In the genomic region with DNA sequence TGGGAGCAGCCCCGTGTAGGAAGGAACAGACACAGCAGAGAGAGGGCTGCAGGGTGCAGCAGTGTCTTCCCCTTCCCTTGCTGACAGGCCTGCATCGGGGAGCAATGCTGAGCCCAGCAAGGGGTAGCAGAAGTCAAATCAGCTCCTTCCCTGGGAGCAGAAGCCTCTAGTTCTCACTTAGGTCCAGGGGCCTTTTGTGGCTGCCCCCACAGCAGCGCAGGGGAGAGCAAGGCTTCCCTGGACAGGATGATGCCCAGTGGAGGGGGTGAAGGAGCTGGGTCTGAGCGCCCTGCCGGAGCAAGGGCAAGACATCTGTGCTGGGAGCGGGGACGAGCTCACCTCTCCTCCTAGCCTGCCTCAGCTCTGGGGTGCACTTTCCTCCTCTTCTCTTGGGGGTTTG, we compare ENCODE assay signal across 8 cellular contexts. TPM values are rescaled to one million over a fixed set of nuclear protein-coding genes. Genes with fewer than 3 reads are reported as not detected.
DNase-seq lines count a peak whose midpoint lies in the region; ATAC-seq and TF ChIP-seq lines count a peak whose summit lies in the region.

No MANE protein-coding gene starts in this region.

- H3K27me3 ChIP-seq in BLaER1 (no peaks in the 10 kb centered on the region), GM23338 (ENCODE audit: insufficient read depth) (peaks cover 3% of the 10 kb centered on the region; the same call in 1 of the 2 replicates)

- H3K36me3 ChIP-seq in BLaER1 (peaks cover 24% of the 10 kb centered on the region), GM23338 (ENCODE audit: insufficient read depth) (no peaks in the 10 kb centered on the region)

- H3K9me2 ChIP-seq in GM23338 (ENCODE audit: insufficient read depth), result no peaks in the 10 kb centered on the region

- H3K4me3 Mint-ChIP-seq in GM23338, result no peak overlapping the region
- H3K4me3 Mint-ChIP-seq in activated naive CD4-positive, alpha-beta T cell treated with anti-CD3 and anti-CD28 coated beads, Interleukin-2, amount 10 ng/mL, durations not matched to agents 7 days and 5 days, result peak overlapping the region; percentile 94
- peak overlapping the region; percentile 92 to 97 (median 94) for H3K4me3 Mint-ChIP-seq in naive B cell

- no peaks in the 10 kb centered on the region for H3K79me2 ChIP-seq in GM23338 (replicated peaks; ENCODE audit: insufficient read depth)

- peak overlapping the region; percentile 68 for H3K4me3 ChIP-seq in BLaER1
- no peak overlapping the region; the same call in 1 of the 2 replicates for H3K4me3 ChIP-seq in GM23338

- H3K9ac ChIP-seq in BLaER1, result peak overlapping the region; percentile 80

- peaks cover 27% of the 10 kb centered on the region for H3K27me3 Mint-ChIP-seq in GM23338 (ENCODE audit: insufficient read depth, low read depth, poor library complexity)
- H3K27me3 Mint-ChIP-seq in activated naive CD4-positive, alpha-beta T cell treated with anti-CD3 and anti-CD28 coated beads, Interleukin-2, amount 10 ng/mL, durations not matched to agents 7 days and 5 days, result peaks cover 16% of the 10 kb centered on the region
- no peaks in the 10 kb centered on the region for H3K27me3 Mint-ChIP-seq in naive B cell

- peak overlapping the region; percentile 66; the same call in 1 of the 2 replicates for H2AFZ ChIP-seq in GM23338

- peaks cover 33% of the 10 kb centered on the region for H3K4me1 Mint-ChIP-seq in GM23338
- H3K4me1 Mint-ChIP-seq in activated naive CD4-positive, alpha-beta T cell treated with anti-CD3 and anti-CD28 coated beads, Interleukin-2, amount 10 ng/mL, durations not matched to agents 7 days and 5 days, result peaks cover 40% of the 10 kb centered on the region
- peaks cover 50 to 59% (median 55%) of the 10 kb centered on the region in 3 donors for H3K4me1 Mint-ChIP-seq in naive B cell

- H3K9me3 Mint-ChIP-seq in GM23338, result no peaks in the 10 kb centered on the region; the same call in 2 of the 3 replicates
- no peaks in the 10 kb centered on the region for H3K9me3 Mint-ChIP-seq in activated naive CD4-positive, alpha-beta T cell treated with anti-CD3 and anti-CD28 coated beads, Interleukin-2, amount 10 ng/mL, durations not matched to agents 7 days and 5 days
- no peaks in the 10 kb centered on the region for H3K9me3 Mint-ChIP-seq in naive B cell

- H3K27ac ChIP-seq in BLaER1 (peak overlapping the region; percentile 93), GM23338 (ENCODE audit: low read depth) (no peak overlapping the region)

- 0 out of 2 replicates have a peak, but pooled peaks cover 5% of the 10 kb centered on the region for H3F3A ChIP-seq in GM23338 (replicated peaks; ENCODE audit: low read depth)

- H3K36me3 Mint-ChIP-seq in GM23338 (ENCODE audit: low read depth), result no peaks in the 10 kb centered on the region
- H3K36me3 Mint-ChIP-seq in activated naive CD4-positive, alpha-beta T cell treated with anti-CD3 and anti-CD28 coated beads, Interleukin-2, amount 10 ng/mL, durations not matched to agents 7 days and 5 days, result peaks cover 25% of the 10 kb centered on the region
- peaks cover 0 to 10% of the 10 kb centered on the region in 2 donors for H3K36me3 Mint-ChIP-seq in naive B cell

- H4K20me1 ChIP-seq in BLaER1 (no peaks in the 10 kb centered on the region), GM23338 (replicated peaks; ENCODE audit: insufficient read depth) (no peaks in the 10 kb centered on the region)

- H3K27ac Mint-ChIP-seq in GM23338 (no peak overlapping the region), naive B cell (peak overlapping the region; percentile 42 to 98 (median 69))
- peak overlapping the region; percentile 98 for H3K27ac Mint-ChIP-seq in activated naive CD4-positive, alpha-beta T cell treated with anti-CD3 and anti-CD28 coated beads, Interleukin-2, amount 10 ng/mL, durations not matched to agents 7 days and 5 days

- DNase-seq in GM23338 (ENCODE audit: low spot score) (no peak), naive B cell (no peak), nucleus accumbens (lab: John Stamatoyannopoulos, UW) (no peak), NCI-H2171 (lab: John Stamatoyannopoulos, UW) (no peak)
- DNase-seq in activated naive CD4-positive, alpha-beta T cell treated with anti-CD3 and anti-CD28 coated beads, Interleukin-2, amount 10 ng/mL, durations not matched to agents 7 days and 5 days, result peak; percentile 37

- TF ChIP-seq CTCF in GM23338 (conservative IDR thresholded peaks at IDR 0.05; ENCODE audit: low read depth in 2 of 2), result no peak

- peak overlapping the region; percentile 92 for H3K4me2 ChIP-seq in BLaER1
- peak overlapping the region; percentile 73; the same call in 1 of the 2 replicates for H3K4me2 ChIP-seq in GM23338

- no peaks in the 10 kb centered on the region for H3K9me3 ChIP-seq in BLaER1

- CTCF ChIA-PET in activated naive CD4-positive, alpha-beta T cell treated with anti-CD3 and anti-CD28 coated beads, Interleukin-2, amount 10 ng/mL, durations not matched to agents 7 days and 5 days (lab: Charles Lee), result interaction anchor here (0.7 to 21.9 kb wide), 11 partner anchors 9 to 200 kb away, joined by 3 to 425 read pairs (median 20); partner anchors contain the start of genes ANKRD63, CCDC9B and INAFM2

- peaks cover 47% of the 10 kb centered on the region for H3K4me1 ChIP-seq in BLaER1
- H3K4me1 ChIP-seq in GM23338 (ENCODE audit: insufficient read depth), result peaks cover 30% of the 10 kb centered on the region

- ATAC-seq in GM23338, result peak; percentile 14
- ATAC-seq in naive B cell (ENCODE audit: low read depth in 2 of 2), result no peak
- ATAC-seq in HG03442 (IDR thresholded peaks at IDR 0.05; ENCODE audit: unreplicated experiment), result no peak
- no peak for ATAC-seq in HG02885 (IDR thresholded peaks at IDR 0.05; ENCODE audit: poor library complexity, unreplicated experiment)

TF ChIP-seq in GM23338, 12 proteins besides CTCF, POLR2A, EP300 and RAD21 (continues in another document):
- TF ChIP-seq NANOG (IDR thresholded peaks at IDR 0.05; ENCODE audit: borderline replicate concordance), result no peak

RNA-seq across cellular contexts. Expression of gene PLCB2, which starts 0.8 kb away (rescaled TPM):
- 8.5 and 13.8 TPM in 2 replicates for total RNA-seq in GM23338 (2014; rRNA removed; shearing (Covaris generic))
- polyA plus RNA-seq in GM23338 (2016; fragmentation: Nextera tagmentation; extraction: Ambion mirVana) (7.5 and 9.5 TPM in 2 replicates), naive B cell (ENCODE audit: low read depth in 6 of 6) (10 to 100 TPM; 11.4 to 22.6 (median 15.9) TPM)

RNA-seq across cellular contexts. Expression of gene INAFM2, which starts 16.6 kb away (rescaled TPM):
- 32.7 and 33.0 TPM in 2 replicates for total RNA-seq in GM23338 (2014; rRNA removed; shearing (Covaris generic))
- polyA plus RNA-seq in GM23338 (2016; fragmentation: Nextera tagmentation; extraction: Ambion mirVana) (18.1 and 20.0 TPM in 2 replicates), naive B cell (ENCODE audit: low read depth in 6 of 6) (1 to 10 TPM in 4 of 6 donors, under 1 TPM in 2; 0.32 to 3.4 (median 1.4) TPM)

RNA-seq across cellular contexts. Expression of gene ANKRD63, which starts 24.0 kb away (rescaled TPM):
- 0.59 and 0.74 TPM in 2 replicates for total RNA-seq in GM23338 (2014; rRNA removed; shearing (Covaris generic))
- polyA plus RNA-seq in GM23338 (2016; fragmentation: Nextera tagmentation; extraction: Ambion mirVana) (not detected in 2 replicates), naive B cell (ENCODE audit: low read depth in 6 of 6) (under 1 TPM in 1 of 6 donors, not detected in 5; 0.29 TPM)

RNA-seq across cellular contexts. Expression of gene CCDC9B, which starts 33.8 kb away (rescaled TPM):
- total RNA-seq in GM23338 (2014; rRNA removed; shearing (Covaris generic)), result 0.97 and 1.2 TPM in 2 replicates
- 0.18 and 0.23 TPM in 2 replicates for polyA plus RNA-seq in GM23338 (2016; fragmentation: Nextera tagmentation; extraction: Ambion mirVana)
- polyA plus RNA-seq in naive B cell (ENCODE audit: low read depth in 6 of 6), result under 1 TPM in 2 of 6 donors, not detected in 4; 0.25 to 0.40 TPM

RNA-seq across cellular contexts. Expression of gene PHGR1, which starts 43.9 kb away (rescaled TPM):
- total RNA-seq in GM23338 (2014; rRNA removed; shearing (Covaris generic)), result not detected in 2 replicates
- polyA plus RNA-seq in GM23338 (2016; fragmentation: Nextera tagmentation; extraction: Ambion mirVana), result not detected in 2 replicates
- not detected for polyA plus RNA-seq in naive B cell (ENCODE audit: low read depth in 6 of 6)
